16 cellular contexts compared by ENCODE assay signal in genomic region chr12:51263341-51263740, GRCh38.
"Had no signal": no experiment of that assay in that cellular context is flagged by ENCODE, and none has a peak within 500 bp of the region (broad histone marks: within the 10 kb centered on the region; RNA-seq: fewer than 3 reads in every experiment).

No MANE protein-coding gene starts in this region.

- H3K27me3 ChIP-seq: brain microvascular endothelial cell, cardiac muscle cell, MG63 had no signal

- H3K36me3 ChIP-seq: brain microvascular endothelial cell, cardiac muscle cell, MG63 had no signal

- DNase-seq: activated CD4-positive, CD25-positive, alpha-beta regulatory T cell; activated CD8-positive, alpha-beta memory T cell treated with anti-CD3 and anti-CD28 coated beads for 24 hours; activated naive CD4-positive, alpha-beta T cell treated with Interleukin-2 at 50 U/mL for 16 hours; activated naive CD8-positive, alpha-beta T cell treated with anti-CD3 and anti-CD28 coated beads, Interleukin-2, amount 50 U/mL, for 24 hours; activated T-cell treated with anti-CD3 and anti-CD28 coated beads, Interleukin-2, amount 50 U/mL, for 4 hours; NCI-H1105; NCI-H1694 treated with DMSO at 0.1 percent for 48 hours; NCI-H2029 treated with DMSO at 0.1 percent for 48 hours; T1000 had no signal

- H3K4me3 ChIP-seq: cardiac muscle cell, MG63, SK-N-MC had no signal

- ATAC-seq: activated naive CD8-positive, alpha-beta T cell treated with anti-CD3 and anti-CD28 coated beads, Interleukin-2, amount 50 U/mL, for 24 hours had no signal

- H3K9me3 ChIP-seq: MG63 had no signal

- H3K27ac ChIP-seq: brain microvascular endothelial cell, cardiac muscle cell, SK-N-MC, VCaP had no signal

- FAIRE-seq: astrocyte, RCC 7860 had no signal
